In genomic region chr7:29243777-29244655, GRCh38 we compare ENCODE assay signal across 9 cellular contexts. TPM values are rescaled to one million over a fixed set of nuclear protein-coding genes. Genes with fewer than 3 reads are reported as not detected.
A peak's percentile ranks its signal among the peaks of the same experiment; 100 is the strongest.
DNase-seq lines count a peak whose midpoint lies in the region; ATAC-seq and TF ChIP-seq lines count a peak whose summit lies in the region.
"Had no signal": no experiment of that assay in that cellular context is flagged by ENCODE, and none has a peak within 500 bp of the region (broad histone marks: within the 10 kb centered on the region; RNA-seq: fewer than 3 reads in every experiment).

No MANE protein-coding gene starts in this region.

- H3K9me3 ChIP-seq in heart left ventricle (no peaks in the 10 kb centered on the region), gastroesophageal sphincter (no peaks in the 10 kb centered on the region)
- H3K9me3 ChIP-seq: SJSA1 had no signal

- no peaks in the 10 kb centered on the region for H3K27me3 ChIP-seq in heart left ventricle
- H3K27me3 ChIP-seq in gastroesophageal sphincter = peaks cover 11% of the 10 kb centered on the region

- H3K36me3 ChIP-seq in heart left ventricle (no peaks in the 10 kb centered on the region), gastroesophageal sphincter (no peaks in the 10 kb centered on the region)
- H3K36me3 ChIP-seq: SJSA1 had no signal

- TF ChIP-seq CTCF in heart left ventricle (IDR thresholded peaks at IDR 0.05) (peak in 1 of 12 donors; percentile 15), epithelial cell of proximal tubule (conservative IDR thresholded peaks at IDR 0.05; ENCODE audit: low read depth, low read length) (peak; percentile 35), gastroesophageal sphincter (IDR thresholded peaks at IDR 0.05) (no peak)

- TF ChIP-seq POLR2A in heart left ventricle (IDR thresholded peaks at IDR 0.05) = no peak
- TF ChIP-seq POLR2A in gastroesophageal sphincter (IDR thresholded peaks at IDR 0.05) = no peak

- peak overlapping the region in 8 of 12 donors; percentile 9 to 51 (median 40) for H3K27ac ChIP-seq in heart left ventricle
- H3K27ac ChIP-seq in gastroesophageal sphincter = no peak overlapping the region
- H3K27ac ChIP-seq: SJSA1 had no signal

- no peak for DNase-seq in heart left ventricle
- DNase-seq in left ventricle myocardium superior = no peak
- peak; percentile 11 for DNase-seq in SKM-1 treated with dmso at 0.1 percent for 144 hours (lab: John Stamatoyannopoulos, UW; ENCODE audit: unreplicated experiment)
- no peak for DNase-seq in epithelial cell of proximal tubule (ENCODE audit: low read depth)
- DNase-seq in stimulated activated naive CD8-positive, alpha-beta T cell treated with anti-CD3 and anti-CD28 coated beads, Interleukin-15, Interleukin-2, amounts not matched to agents 100 U/mL and 50 U/mL, for 24 hours = peak; percentile 45
- no peak for DNase-seq in left lobe of liver (ENCODE audit: low spot score)
- no peak for DNase-seq in dermis blood vessel endothelial cell

- no peak overlapping the region for H3K4me3 ChIP-seq in heart left ventricle
- H3K4me3 ChIP-seq in epithelial cell of proximal tubule (ENCODE audit: low read depth, low read length) = no peak overlapping the region
- no peak overlapping the region for H3K4me3 ChIP-seq in gastroesophageal sphincter
- H3K4me3 ChIP-seq: SJSA1 had no signal

- WGBS in heart left ventricle, 4 donors = 63 to 72% (median 68%) methylated on average over 13 of the region's 13 CpGs
- WGBS in gastroesophageal sphincter (ENCODE audit: low coverage in 1 of 2), 2 donors = 76 to 80% methylated on average over 10 to 11 of the region's 13 CpGs

- H3K4me1 ChIP-seq in heart left ventricle = peaks cover 0 to 57% (median 15%) of the 10 kb centered on the region in 12 donors
- H3K4me1 ChIP-seq in gastroesophageal sphincter = no peaks in the 10 kb centered on the region
- H3K4me1 ChIP-seq: SJSA1 had no signal

- intact Hi-C loops in heart left ventricle (cut with DNase I) = loop anchor here in 1 of 10 donors (10.0 kb wide), 1 partner anchor 101 kb away; no protein-coding TSS in a partner anchor
- intact Hi-C loops in left ventricle myocardium superior (cut with micrococcal nuclease) = no loop called here

- TF ChIP-seq EP300 in gastroesophageal sphincter (IDR thresholded peaks at IDR 0.05) = no peak

- ATAC-seq in heart left ventricle (peak in 3 of 4 donors; percentile 27 to 55 (median 27)), left ventricle myocardium superior (no peak), left lobe of liver (no peak), gastroesophageal sphincter (no peak)
- peak; percentile 99 for ATAC-seq in stimulated activated naive CD8-positive, alpha-beta T cell treated with anti-CD3 and anti-CD28 coated beads, Interleukin-15, Interleukin-2, amounts not matched to agents 100 U/mL and 50 U/mL, for 24 hours

RNA-seq across cellular contexts. Expression of gene CHN2, which starts 49.4 kb away (rescaled TPM):
- total RNA-seq in heart left ventricle (10 to 100 TPM; 11.2 to 54.4 (median 33.6) TPM), left ventricle myocardium superior (32.2 TPM), epithelial cell of proximal tubule (0.35 and 5.1 TPM in 2 replicates), left lobe of liver (56.5 TPM), gastroesophageal sphincter (10 to 100 TPM in 2 of 4 donors, 1 to 10 TPM in 2; 7.6 to 15.3 (median 10.0) TPM), dermis blood vessel endothelial cell (1.1 and 6.5 TPM in 2 replicates)
- polyA plus RNA-seq in heart left ventricle = 10 to 100 TPM; 13.0 to 47.1 TPM

Comparison
In these comparisons a context has a peak if more than half of its experiments do, and no peak if none do; other contexts are left out.
1. ATAC-seq: peak in heart left ventricle (3 of 4) and stimulated activated naive CD8-positive, alpha-beta T cell treated with anti-CD3 and anti-CD28 coated beads, Interleukin-15, Interleukin-2, amounts not matched to agents 100 U/mL and 50 U/mL, for 24 hours (single experiment); none in left ventricle myocardium superior (single experiment), left lobe of liver (single experiment) and gastroesophageal sphincter (single experiment).
2. DNase-seq: peak in SKM-1 treated with dmso at 0.1 percent for 144 hours (single experiment) and stimulated activated naive CD8-positive, alpha-beta T cell treated with anti-CD3 and anti-CD28 coated beads, Interleukin-15, Interleukin-2, amounts not matched to agents 100 U/mL and 50 U/mL, for 24 hours (single experiment); none in heart left ventricle (0 of 5), left ventricle myocardium superior (single experiment), epithelial cell of proximal tubule (single experiment), left lobe of liver (single experiment) and dermis blood vessel endothelial cell (single experiment).
3. H3K27ac ChIP-seq: peak in heart left ventricle (8 of 12); none in gastroesophageal sphincter (0 of 4).